In genomic region chr1:121020350-121021236, GRCh38 we compare ENCODE assay signal across 8 cellular contexts.
A peak's percentile ranks its signal among the peaks of the same experiment; 100 is the strongest.
DNase-seq lines count a peak whose midpoint lies in the region; ATAC-seq and TF ChIP-seq lines count a peak whose summit lies in the region.
"Not testable (repeated sequence)": the region's sequence is repeated elsewhere in the genome, so short reads cannot be mapped to it uniquely, and the experiment has no call there.

No MANE protein-coding gene starts in this region.

- peak overlapping the region; percentile 29 to 57 for H3K4me3 ChIP-seq in Panc1 (ENCODE audit: low read depth in 2 of 2, low read length in 2 of 2)
- peak overlapping the region in 7 of 10 donors; percentile 17 to 41 (median 33) for H3K4me3 ChIP-seq in heart right ventricle

- not testable (repeated sequence) for BruUV-seq in Panc1 (replicated peaks; lab: Mats Ljungman, UMichigan)

- peak overlapping the region; percentile 80 to 96 (median 93) for H3K27ac Mint-ChIP-seq in IgD-negative memory B cell
- H3K27ac Mint-ChIP-seq in natural killer cell treated with Interleukin-12 subunit alpha and Interleukin-12 subunit beta and Interleukin-15 and Interleukin-18, amount 100 ng/mL, for 72 hours: not testable (repeated sequence)
- H3K27ac Mint-ChIP-seq in stimulated activated effector memory CD8-positive, alpha-beta T cell treated with anti-CD3 and anti-CD28 coated beads, Interleukin-12 subunit alpha, Interleukin-12 subunit beta, amount 100 ng/mL, for 72 hours: peak overlapping the region; percentile 92

- intact Hi-C loops in Panc1 (cut with micrococcal nuclease; ENCODE audit: unreplicated experiment); heart right ventricle (cut with DNase I): not testable (repeated sequence)

- peak; percentile 54; the same call in 1 of the 2 replicates for ATAC-seq in Panc1
- ATAC-seq in heart right ventricle: peak in 6 of 8 donors; percentile 69 to 91 (median 85)
- not testable (repeated sequence) for ATAC-seq in natural killer cell treated with Interleukin-12 subunit alpha and Interleukin-12 subunit beta and Interleukin-15 and Interleukin-18, amount 100 ng/mL, for 72 hours; stimulated activated effector memory CD8-positive, alpha-beta T cell treated with anti-CD3 and anti-CD28 coated beads, Interleukin-12 subunit alpha, Interleukin-12 subunit beta, amount 100 ng/mL, for 72 hours

- POLR2A ChIA-PET in Panc1 (lab: Charles Lee): not testable (repeated sequence)

- H3K27me3 ChIP-seq in Panc1 (ENCODE audit: control insufficient read depth, insufficient read depth, low read length); heart right ventricle: not testable (repeated sequence)

- DNase-seq in CD1c-positive myeloid dendritic cell (ENCODE audit: extremely low spot score) (peak; percentile 68), Panc1 (ENCODE audit: low read depth, low spot score) (peak; percentile 58), cerebellar cortex (ENCODE audit: low spot score) (peak; percentile 42), heart right ventricle (peak in 1 of 2 donors; percentile 18)
- DNase-seq in activated CD4-positive, alpha-beta T cell treated with anti-CD3 and anti-CD28 coated beads, Interleukin-2, amount 50 U/mL, for 48 hours: peak; percentile 70 to 76
- not testable (repeated sequence) for DNase-seq in natural killer cell treated with Interleukin-12 subunit alpha and Interleukin-12 subunit beta and Interleukin-15 and Interleukin-18, amount 100 ng/mL, for 72 hours (ENCODE audit: low spot score)
- DNase-seq in stimulated activated effector memory CD8-positive, alpha-beta T cell treated with anti-CD3 and anti-CD28 coated beads, Interleukin-12 subunit alpha, Interleukin-12 subunit beta, amount 100 ng/mL, for 72 hours (ENCODE audit: low spot score in 2 of 2): peak; percentile 6 to 72

- TF ChIP-seq CTCF in Panc1 (IDR thresholded peaks at IDR 0.05); heart right ventricle (IDR thresholded peaks at IDR 0.05): not testable (repeated sequence)

- CTCF ChIA-PET in Panc1 (lab: Charles Lee): not testable (repeated sequence)

- 23% methylated on average over 25 to 28 of the region's 37 CpGs for WGBS in heart right ventricle, 2 donors

- H3K36me3 Mint-ChIP-seq in IgD-negative memory B cell; natural killer cell treated with Interleukin-12 subunit alpha and Interleukin-12 subunit beta and Interleukin-15 and Interleukin-18, amount 100 ng/mL, for 72 hours: not testable (repeated sequence)
- H3K36me3 Mint-ChIP-seq in stimulated activated effector memory CD8-positive, alpha-beta T cell treated with anti-CD3 and anti-CD28 coated beads, Interleukin-12 subunit alpha, Interleukin-12 subunit beta, amount 100 ng/mL, for 72 hours: peaks cover 15% of the 10 kb centered on the region

- in situ Hi-C loops in Panc1 (cut with HindIII; ENCODE audit: low pct_unique_long_range_greater_than_20kb, low sequenced_read_pairs): not testable (repeated sequence)

- not testable (repeated sequence) for H3K9me3 Mint-ChIP-seq in IgD-negative memory B cell; natural killer cell treated with Interleukin-12 subunit alpha and Interleukin-12 subunit beta and Interleukin-15 and Interleukin-18, amount 100 ng/mL, for 72 hours; stimulated activated effector memory CD8-positive, alpha-beta T cell treated with anti-CD3 and anti-CD28 coated beads, Interleukin-12 subunit alpha, Interleukin-12 subunit beta, amount 100 ng/mL, for 72 hours

- H3K4me1 ChIP-seq in Panc1 (ENCODE audit: control insufficient read depth, insufficient read depth, low read length); heart right ventricle: not testable (repeated sequence)

- not testable (repeated sequence) for H3K4me1 Mint-ChIP-seq in IgD-negative memory B cell; natural killer cell treated with Interleukin-12 subunit alpha and Interleukin-12 subunit beta and Interleukin-15 and Interleukin-18, amount 100 ng/mL, for 72 hours (ENCODE audit: low read depth in 2 of 2); stimulated activated effector memory CD8-positive, alpha-beta T cell treated with anti-CD3 and anti-CD28 coated beads, Interleukin-12 subunit alpha, Interleukin-12 subunit beta, amount 100 ng/mL, for 72 hours

- not testable (repeated sequence) for H3K27ac ChIP-seq in Panc1 (ENCODE audit: low read length); heart right ventricle

- H3K4me3 Mint-ChIP-seq in IgD-negative memory B cell: peak overlapping the region; percentile 77 to 83 (median 80)
- peak overlapping the region; percentile 34 for H3K4me3 Mint-ChIP-seq in natural killer cell treated with Interleukin-12 subunit alpha and Interleukin-12 subunit beta and Interleukin-15 and Interleukin-18, amount 100 ng/mL, for 72 hours
- not testable (repeated sequence) for H3K4me3 Mint-ChIP-seq in stimulated activated effector memory CD8-positive, alpha-beta T cell treated with anti-CD3 and anti-CD28 coated beads, Interleukin-12 subunit alpha, Interleukin-12 subunit beta, amount 100 ng/mL, for 72 hours

- not testable (repeated sequence) for H3K27me3 Mint-ChIP-seq in IgD-negative memory B cell; natural killer cell treated with Interleukin-12 subunit alpha and Interleukin-12 subunit beta and Interleukin-15 and Interleukin-18, amount 100 ng/mL, for 72 hours

- H3K36me3 ChIP-seq in Panc1 (ENCODE audit: control insufficient read depth, insufficient read depth, low read length); heart right ventricle: not testable (repeated sequence)

- H3K9me3 ChIP-seq in Panc1 (ENCODE audit: control insufficient read depth, insufficient read depth, low read depth, low read length); heart right ventricle: not testable (repeated sequence)
